ENCODE assay signal across 9 cellular contexts in genomic region chr16:11104168-11105037, GRCh38.
DNase-seq lines count a peak whose midpoint lies in the region; ATAC-seq and TF ChIP-seq lines count a peak whose summit lies in the region.
"Had no signal": no experiment of that assay in that cellular context is flagged by ENCODE, and none has a peak within 500 bp of the region (broad histone marks: within the 10 kb centered on the region; RNA-seq: fewer than 3 reads in every experiment).

No MANE protein-coding gene starts in this region.

- H3K27me3 ChIP-seq in OCI-LY3 (ENCODE audit: low read depth, low read length), result no peaks in the 10 kb centered on the region
- no peaks in the 10 kb centered on the region for H3K27me3 ChIP-seq in left lung
- no peaks in the 10 kb centered on the region for H3K27me3 ChIP-seq in vagina

- TF ChIP-seq CTCF in OCI-LY3 (IDR thresholded peaks at IDR 0.05; ENCODE audit: low read depth, low read length), result no peak
- TF ChIP-seq CTCF in left lung (IDR thresholded peaks at IDR 0.05), result no peak
- TF ChIP-seq CTCF in vagina (IDR thresholded peaks at IDR 0.05), result no peak

- H3K36me3 ChIP-seq in OCI-LY3 (replicated peaks; ENCODE audit: low read depth, low read length) (no peaks in the 10 kb centered on the region), left lung (peaks cover 0 to 3% of the 10 kb centered on the region in 2 donors), vagina (no peaks in the 10 kb centered on the region)

- H3K4me1 ChIP-seq in OCI-LY3 (ENCODE audit: low read length) (peaks cover 86% of the 10 kb centered on the region), left lung (peaks cover 29 to 53% of the 10 kb centered on the region in 2 donors), vagina (peaks cover 55% of the 10 kb centered on the region)

- no peak for DNase-seq in Right ventricle myocardium superior
- no peak for DNase-seq in left ventricle myocardium superior
- DNase-seq in left lung, result no peak
- no peak for DNase-seq in vagina (ENCODE audit: extremely low spot score in 2 of 2)
- DNase-seq in GM03348 (ENCODE audit: low spot score), result no peak
- DNase-seq in EL, result no peak
- DNase-seq: RPMI8226 had no signal

- H3K4me3 ChIP-seq in OCI-LY3 (ENCODE audit: low read length), result peak overlapping the region; percentile 56
- no peak overlapping the region for H3K4me3 ChIP-seq in left lung
- no peak overlapping the region for H3K4me3 ChIP-seq in vagina

- peak overlapping the region; percentile 89 for H3K4me2 ChIP-seq in OCI-LY3 (ENCODE audit: low read length)

- H3K9ac ChIP-seq in OCI-LY3 (ENCODE audit: low read length), result peak overlapping the region; percentile 79; the same call in 1 of the 2 replicates

- H2AFZ ChIP-seq in OCI-LY3 (ENCODE audit: low read depth, low read length), result no peak overlapping the region

- H3K9me3 ChIP-seq in OCI-LY3 (ENCODE audit: insufficient read depth, low read length) (no peaks in the 10 kb centered on the region), left lung (no peaks in the 10 kb centered on the region), vagina (no peaks in the 10 kb centered on the region)

- no peaks in the 10 kb centered on the region for H3K79me2 ChIP-seq in OCI-LY3 (ENCODE audit: low read length)

- intact Hi-C loops in Right ventricle myocardium superior (cut with DNase I), result loop anchor here (5.0 to 10.0 kb wide), 2 partner anchors 130 to 153 kb away; partner anchors contain the start of gene SOCS1
- intact Hi-C loops in left ventricle myocardium superior (cut with micrococcal nuclease), result no loop called here
- intact Hi-C loops in left lung (cut with DNase I), result no loop called here
- intact Hi-C loops in vagina (cut with DNase I), result loop anchor here (10.0 kb wide), 1 partner anchor 130 kb away; no protein-coding TSS in a partner anchor

- H4K20me1 ChIP-seq in OCI-LY3 (ENCODE audit: insufficient read depth, low read length), result no peaks in the 10 kb centered on the region

- H3K27ac ChIP-seq in OCI-LY3 (ENCODE audit: low read length), result peak overlapping the region; percentile 97
- H3K27ac ChIP-seq in left lung, result peak overlapping the region; percentile 75 to 82
- peak overlapping the region; percentile 81 for H3K27ac ChIP-seq in vagina

- no peak for TF ChIP-seq POLR2A in vagina (IDR thresholded peaks at IDR 0.05)

- ATAC-seq in Right ventricle myocardium superior (ENCODE audit: poor library complexity), result peak; percentile 5
- ATAC-seq in left ventricle myocardium superior, result no peak
- no peak for ATAC-seq in left lung
- ATAC-seq in HG02610 (IDR thresholded peaks at IDR 0.05; ENCODE audit: unreplicated experiment), result no peak

Comparison
In these comparisons a context has a peak if more than half of its experiments do, and no peak if none do; other contexts are left out.
1. intact Hi-C loops: an anchor here in Right ventricle myocardium superior (5.0 to 10.0 kb wide) and vagina (10.0 kb wide); none called in left ventricle myocardium superior and left lung.